Comparison of ENCODE assay signal across 1 cellular context in the genomic region with DNA sequence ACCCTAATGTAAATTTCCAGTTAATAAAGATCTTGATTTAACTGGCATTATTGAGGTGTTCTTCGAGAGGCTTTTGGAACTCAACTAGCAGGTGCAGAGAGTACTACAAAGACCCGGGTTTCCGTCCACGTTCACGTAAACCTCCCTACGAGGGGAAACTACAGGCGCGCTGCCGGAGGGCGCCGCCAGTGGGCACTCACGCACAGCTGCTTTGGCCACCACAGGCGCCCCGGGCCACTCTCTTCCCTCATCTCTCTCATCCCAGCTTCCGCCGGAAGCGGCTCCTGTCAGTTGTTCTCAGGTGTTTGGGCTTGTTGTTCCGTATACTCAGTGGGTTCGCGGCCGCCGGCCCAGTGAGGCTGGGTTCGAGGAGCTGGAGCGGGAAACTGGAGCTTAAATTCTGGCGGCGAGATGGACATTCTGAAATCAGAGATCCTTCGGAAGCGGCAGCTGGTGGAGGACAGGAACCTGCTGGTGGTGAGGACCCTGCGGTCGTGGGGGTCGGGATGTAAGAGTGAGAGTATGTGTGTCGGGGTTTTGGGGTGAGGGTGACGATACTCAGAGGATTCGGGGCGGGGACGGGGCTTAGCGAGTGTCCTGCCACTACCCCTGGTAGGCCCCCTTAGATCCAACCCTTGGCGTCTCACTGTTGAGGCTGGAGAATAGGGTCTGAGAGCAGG.
TF ChIP-seq lines count a peak whose summit lies in the region.

TSS of gene PRPF18 (plus strand) at position 290 of the 680 bp plus-strand sequence. CDS start at position 412, 122 bp downstream.

TF ChIP-seq in HEK293, 187 proteins besides CTCF, POLR2A, EP300 and RAD21 (continued from another document and continues in another):
- TF ChIP-seq, protein P1, sequence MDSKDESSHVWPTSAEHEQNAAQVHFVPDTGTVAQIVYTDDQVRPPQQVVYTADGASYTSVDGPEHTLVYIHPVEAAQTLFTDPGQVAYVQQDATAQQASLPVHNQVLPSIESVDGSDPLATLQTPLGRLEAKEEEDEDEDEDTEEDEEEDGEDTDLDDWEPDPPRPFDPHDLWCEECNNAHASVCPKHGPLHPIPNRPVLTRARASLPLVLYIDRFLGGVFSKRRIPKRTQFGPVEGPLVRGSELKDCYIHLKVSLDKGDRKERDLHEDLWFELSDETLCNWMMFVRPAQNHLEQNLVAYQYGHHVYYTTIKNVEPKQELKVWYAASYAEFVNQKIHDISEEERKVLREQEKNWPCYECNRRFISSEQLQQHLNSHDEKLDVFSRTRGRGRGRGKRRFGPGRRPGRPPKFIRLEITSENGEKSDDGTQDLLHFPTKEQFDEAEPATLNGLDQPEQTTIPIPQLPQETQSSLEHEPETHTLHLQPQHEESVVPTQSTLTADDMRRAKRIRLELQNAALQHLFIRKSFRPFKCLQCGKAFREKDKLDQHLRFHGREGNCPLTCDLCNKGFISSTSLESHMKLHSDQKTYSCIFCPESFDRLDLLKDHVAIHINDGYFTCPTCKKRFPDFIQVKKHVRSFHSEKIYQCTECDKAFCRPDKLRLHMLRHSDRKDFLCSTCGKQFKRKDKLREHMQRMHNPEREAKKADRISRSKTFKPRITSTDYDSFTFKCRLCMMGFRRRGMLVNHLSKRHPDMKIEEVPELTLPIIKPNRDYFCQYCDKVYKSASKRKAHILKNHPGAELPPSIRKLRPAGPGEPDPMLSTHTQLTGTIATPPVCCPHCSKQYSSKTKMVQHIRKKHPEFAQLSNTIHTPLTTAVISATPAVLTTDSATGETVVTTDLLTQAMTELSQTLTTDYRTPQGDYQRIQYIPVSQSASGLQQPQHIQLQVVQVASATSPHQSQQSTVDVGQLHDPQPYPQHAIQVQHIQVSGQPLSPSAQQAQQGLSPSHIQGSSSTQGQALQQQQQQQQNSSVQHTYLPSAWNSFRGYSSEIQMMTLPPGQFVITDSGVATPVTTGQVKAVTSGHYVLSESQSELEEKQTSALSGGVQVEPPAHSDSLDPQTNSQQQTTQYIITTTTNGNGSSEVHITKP (tag by site-specific recombination; IDR thresholded peaks at IDR 0.05): peak; percentile 40; the same call in 1 of the 2 replicates
- 0 out of 2 replicates have a peak, but pooled peaks have one; percentile 43 for TF ChIP-seq ZNF707 (tag by site-specific recombination; IDR thresholded peaks at IDR 0.05)
- no peak for TF ChIP-seq ZNF341 (tag by site-specific recombination; IDR thresholded peaks at IDR 0.05; ENCODE audit: low read depth)
- TF ChIP-seq ZNF19 (tag by site-specific recombination; IDR thresholded peaks at IDR 0.05; ENCODE audit: low read depth): no peak
- TF ChIP-seq TRIM28 (IDR thresholded peaks at IDR 0.05; ENCODE audit: borderline replicate concordance, low read length): no peak
- TF ChIP-seq ZNF133 (tag by site-specific recombination; IDR thresholded peaks at IDR 0.05): no peak
- TF ChIP-seq ZSCAN23 (tag by site-specific recombination; IDR thresholded peaks at IDR 0.05): no peak
- peak; percentile 90 for TF ChIP-seq ZNF10 (tag by site-specific recombination; IDR thresholded peaks at IDR 0.05)
- peak; percentile 31; the same call in 1 of the 2 replicates for TF ChIP-seq OSR2 (tag by site-specific recombination; IDR thresholded peaks at IDR 0.05)
- TF ChIP-seq ZNF792 (tag by site-specific recombination; IDR thresholded peaks at IDR 0.05): no peak
- TF ChIP-seq, protein P2, sequence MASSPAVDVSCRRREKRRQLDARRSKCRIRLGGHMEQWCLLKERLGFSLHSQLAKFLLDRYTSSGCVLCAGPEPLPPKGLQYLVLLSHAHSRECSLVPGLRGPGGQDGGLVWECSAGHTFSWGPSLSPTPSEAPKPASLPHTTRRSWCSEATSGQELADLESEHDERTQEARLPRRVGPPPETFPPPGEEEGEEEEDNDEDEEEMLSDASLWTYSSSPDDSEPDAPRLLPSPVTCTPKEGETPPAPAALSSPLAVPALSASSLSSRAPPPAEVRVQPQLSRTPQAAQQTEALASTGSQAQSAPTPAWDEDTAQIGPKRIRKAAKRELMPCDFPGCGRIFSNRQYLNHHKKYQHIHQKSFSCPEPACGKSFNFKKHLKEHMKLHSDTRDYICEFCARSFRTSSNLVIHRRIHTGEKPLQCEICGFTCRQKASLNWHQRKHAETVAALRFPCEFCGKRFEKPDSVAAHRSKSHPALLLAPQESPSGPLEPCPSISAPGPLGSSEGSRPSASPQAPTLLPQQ (tag by site-specific recombination; IDR thresholded peaks at IDR 0.05): peak; percentile 48; the same call in 1 of the 2 replicates
- TF ChIP-seq ZNF26 (tag by site-specific recombination; IDR thresholded peaks at IDR 0.05): no peak
- TF ChIP-seq REPIN1 (tag by site-specific recombination; IDR thresholded peaks at IDR 0.05; ENCODE audit: low read depth): no peak
- peak; percentile 82; the same call in 1 of the 2 replicates for TF ChIP-seq ZNF561 (tag by site-specific recombination; IDR thresholded peaks at IDR 0.05; ENCODE audit: borderline replicate concordance)
- TF ChIP-seq ZSCAN5A (tag by site-specific recombination; IDR thresholded peaks at IDR 0.05): 0 out of 2 replicates have a peak, but pooled peaks have one; percentile 38
- TF ChIP-seq ZNF560 (tag by site-specific recombination; IDR thresholded peaks at IDR 0.05; ENCODE audit: borderline replicate concordance): no peak
- 0 out of 2 replicates have a peak, but pooled peaks have one; percentile 62 for TF ChIP-seq MZF1 (tag by site-specific recombination; IDR thresholded peaks at IDR 0.05; ENCODE audit: borderline replicate concordance)
- TF ChIP-seq PRDM4 (tag by site-specific recombination; IDR thresholded peaks at IDR 0.05): no peak
- TF ChIP-seq SCRT2 (tag by site-specific recombination; IDR thresholded peaks at IDR 0.05): 0 out of 2 replicates have a peak, but pooled peaks have one; percentile 22
- TF ChIP-seq ZNF2 (tag by site-specific recombination; IDR thresholded peaks at IDR 0.05): peak; percentile 75
- TF ChIP-seq, protein P3, sequence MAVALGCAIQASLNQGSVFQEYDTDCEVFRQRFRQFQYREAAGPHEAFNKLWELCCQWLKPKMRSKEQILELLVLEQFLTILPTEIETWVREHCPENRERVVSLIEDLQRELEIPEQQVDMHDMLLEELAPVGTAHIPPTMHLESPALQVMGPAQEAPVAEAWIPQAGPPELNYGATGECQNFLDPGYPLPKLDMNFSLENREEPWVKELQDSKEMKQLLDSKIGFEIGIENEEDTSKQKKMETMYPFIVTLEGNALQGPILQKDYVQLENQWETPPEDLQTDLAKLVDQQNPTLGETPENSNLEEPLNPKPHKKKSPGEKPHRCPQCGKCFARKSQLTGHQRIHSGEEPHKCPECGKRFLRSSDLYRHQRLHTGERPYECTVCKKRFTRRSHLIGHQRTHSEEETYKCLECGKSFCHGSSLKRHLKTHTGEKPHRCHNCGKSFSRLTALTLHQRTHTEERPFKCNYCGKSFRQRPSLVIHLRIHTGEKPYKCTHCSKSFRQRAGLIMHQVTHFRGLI (tag by site-specific recombination; IDR thresholded peaks at IDR 0.05): peak; percentile 76
- TF ChIP-seq ZNF391 (tag by site-specific recombination; IDR thresholded peaks at IDR 0.05; ENCODE audit: borderline replicate concordance, low read depth): peak; percentile 25; the same call in 1 of the 2 replicates
- TF ChIP-seq ZNF621 (tag by site-specific recombination; IDR thresholded peaks at IDR 0.05): no peak
- no peak for TF ChIP-seq HOXA7 (CRISPR knock-in tag; IDR thresholded peaks at IDR 0.05; ENCODE audit: borderline replicate concordance)
- TF ChIP-seq HOXC10 (CRISPR knock-in tag; IDR thresholded peaks at IDR 0.05): no peak
- no peak for TF ChIP-seq ZNF704 (tag by site-specific recombination; IDR thresholded peaks at IDR 0.05)
- TF ChIP-seq ZFHX2 (tag by site-specific recombination; conservative IDR thresholded peaks at IDR 0.05): no peak
- TF ChIP-seq, protein P4, sequence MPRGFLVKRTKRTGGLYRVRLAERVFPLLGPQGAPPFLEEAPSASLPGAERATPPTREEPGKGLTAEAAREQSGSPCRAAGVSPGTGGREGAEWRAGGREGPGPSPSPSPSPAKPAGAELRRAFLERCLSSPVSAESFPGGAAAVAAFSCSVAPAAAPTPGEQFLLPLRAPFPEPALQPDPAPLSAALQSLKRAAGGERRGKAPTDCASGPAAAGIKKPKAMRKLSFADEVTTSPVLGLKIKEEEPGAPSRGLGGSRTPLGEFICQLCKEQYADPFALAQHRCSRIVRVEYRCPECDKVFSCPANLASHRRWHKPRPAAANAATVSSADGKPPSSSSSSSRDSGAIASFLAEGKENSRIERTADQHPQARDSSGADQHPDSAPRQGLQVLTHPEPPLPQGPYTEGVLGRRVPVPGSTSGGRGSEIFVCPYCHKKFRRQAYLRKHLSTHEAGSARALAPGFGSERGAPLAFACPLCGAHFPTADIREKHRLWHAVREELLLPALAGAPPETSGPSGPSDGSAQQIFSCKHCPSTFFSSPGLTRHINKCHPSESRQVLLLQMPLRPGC (tag by site-specific recombination; IDR thresholded peaks at IDR 0.05): peak; percentile 65
- peak; percentile 78 for TF ChIP-seq ZBTB8A (tag by site-specific recombination; IDR thresholded peaks at IDR 0.05)
- TF ChIP-seq ZSCAN30 (tag by site-specific recombination; IDR thresholded peaks at IDR 0.05): peak; percentile 89
- no peak for TF ChIP-seq ZNF701 (tag by site-specific recombination; IDR thresholded peaks at IDR 0.05)
- peak; percentile 44; the same call in 1 of the 2 replicates for TF ChIP-seq KLF10 (tag by site-specific recombination; IDR thresholded peaks at IDR 0.05)
- peak; percentile 56; the same call in 1 of the 2 replicates for TF ChIP-seq ZNF76 (tag by site-specific recombination; IDR thresholded peaks at IDR 0.05; ENCODE audit: borderline replicate concordance, low read depth)
- TF ChIP-seq ZNF629 (tag by site-specific recombination; IDR thresholded peaks at IDR 0.05): peak; percentile 73
- TF ChIP-seq, protein P5, sequence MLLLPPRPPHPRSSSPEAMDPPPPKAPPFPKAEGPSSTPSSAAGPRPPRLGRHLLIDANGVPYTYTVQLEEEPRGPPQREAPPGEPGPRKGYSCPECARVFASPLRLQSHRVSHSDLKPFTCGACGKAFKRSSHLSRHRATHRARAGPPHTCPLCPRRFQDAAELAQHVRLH (tag by site-specific recombination; IDR thresholded peaks at IDR 0.05): no peak
- no peak for TF ChIP-seq ZNF785 (tag by site-specific recombination; IDR thresholded peaks at IDR 0.05)
- TF ChIP-seq, protein P6, sequence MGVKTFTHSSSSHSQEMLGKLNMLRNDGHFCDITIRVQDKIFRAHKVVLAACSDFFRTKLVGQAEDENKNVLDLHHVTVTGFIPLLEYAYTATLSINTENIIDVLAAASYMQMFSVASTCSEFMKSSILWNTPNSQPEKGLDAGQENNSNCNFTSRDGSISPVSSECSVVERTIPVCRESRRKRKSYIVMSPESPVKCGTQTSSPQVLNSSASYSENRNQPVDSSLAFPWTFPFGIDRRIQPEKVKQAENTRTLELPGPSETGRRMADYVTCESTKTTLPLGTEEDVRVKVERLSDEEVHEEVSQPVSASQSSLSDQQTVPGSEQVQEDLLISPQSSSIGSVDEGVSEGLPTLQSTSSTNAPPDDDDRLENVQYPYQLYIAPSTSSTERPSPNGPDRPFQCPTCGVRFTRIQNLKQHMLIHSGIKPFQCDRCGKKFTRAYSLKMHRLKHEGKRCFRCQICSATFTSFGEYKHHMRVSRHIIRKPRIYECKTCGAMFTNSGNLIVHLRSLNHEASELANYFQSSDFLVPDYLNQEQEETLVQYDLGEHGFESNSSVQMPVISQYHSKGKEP (tag by site-specific recombination; IDR thresholded peaks at IDR 0.05): 0 out of 2 replicates have a peak, but pooled peaks have one; percentile 47
- TF ChIP-seq ZNF292 (tag by site-specific recombination; IDR thresholded peaks at IDR 0.05; ENCODE audit: borderline replicate concordance, low read depth): no peak
- TF ChIP-seq BCL11A (tag by site-specific recombination; IDR thresholded peaks at IDR 0.05; ENCODE audit: low read depth): no peak
- TF ChIP-seq ZNF747 (tag by site-specific recombination; IDR thresholded peaks at IDR 0.05): no peak
- peak; percentile 48 for TF ChIP-seq ZIC2 (tag by site-specific recombination; IDR thresholded peaks at IDR 0.05)
- TF ChIP-seq ZBTB17 (tag by site-specific recombination; IDR thresholded peaks at IDR 0.05): peak; percentile 68
